In genomic region chr9:127113540-127113928, GRCh38 we compare ENCODE assay signal across 28 cellular contexts. TPM values are rescaled to one million over a fixed set of nuclear protein-coding genes. Genes with fewer than 3 reads are reported as not detected.
"Had no signal": no experiment of that assay in that cellular context is flagged by ENCODE, and none has a peak within 500 bp of the region (broad histone marks: within the 10 kb centered on the region; RNA-seq: fewer than 3 reads in every experiment).

No MANE protein-coding gene starts in this region.

- H2AFZ ChIP-seq: parathyroid adenoma had no signal

- H3K4me1 ChIP-seq: parathyroid adenoma had no signal

- H3K36me3 Mint-ChIP-seq: WTC11 had no signal

- H3K27ac Mint-ChIP-seq: activated CD4-positive, alpha-beta T cell treated with anti-CD3 and anti-CD28 coated beads, Interleukin-2, amount 10 ng/mL, durations not matched to agents 7 days and 5 days; activated CD8-positive, alpha-beta T cell treated with anti-CD3 and anti-CD28 coated beads for 36 hours; activated naive CD4-positive, alpha-beta T cell treated with anti-CD3 and anti-CD28 coated beads, Interleukin-2, amount 50 U/mL, for 24 hours; activated naive CD8-positive, alpha-beta T cell treated with anti-CD3 and anti-CD28 coated beads, Interleukin-2, amount 50 U/mL, for 24 hours; activated T-helper 17 cell treated with anti-CD3 and anti-CD28 coated beads, Interleukin-2, amount 50 U/mL, for 72 hours; memory B cell; naive thymus-derived CD8-positive, alpha-beta T cell had no signal

- H3K79me2 ChIP-seq: parathyroid adenoma had no signal

- H3K4me3 Mint-ChIP-seq: activated CD4-positive, alpha-beta T cell treated with anti-CD3 and anti-CD28 coated beads, Interleukin-2, amount 10 ng/mL, durations not matched to agents 7 days and 5 days; activated CD8-positive, alpha-beta T cell treated with anti-CD3 and anti-CD28 coated beads for 36 hours; activated naive CD4-positive, alpha-beta T cell treated with anti-CD3 and anti-CD28 coated beads, Interleukin-2, amount 50 U/mL, for 24 hours; activated naive CD8-positive, alpha-beta T cell treated with anti-CD3 and anti-CD28 coated beads, Interleukin-2, amount 50 U/mL, for 24 hours; activated T-cell treated with anti-CD3 and anti-CD28 coated beads, Interleukin-2, amount 50 U/mL, for 4 hours; activated T-helper 17 cell treated with anti-CD3 and anti-CD28 coated beads, Interleukin-2, amount 50 U/mL, for 72 hours; central memory CD8-positive, alpha-beta T cell; memory B cell; naive thymus-derived CD8-positive, alpha-beta T cell; neural crest cell; WTC11 had no signal

- H3K27me3 ChIP-seq: right atrium auricular region, suprapubic skin, tibial artery, upper lobe of right lung had no signal

- H3K9ac ChIP-seq: parathyroid adenoma had no signal

- ATAC-seq: activated CD8-positive, alpha-beta T cell treated with anti-CD3 and anti-CD28 coated beads for 36 hours; activated naive CD8-positive, alpha-beta T cell treated with anti-CD3 and anti-CD28 coated beads, Interleukin-2, amount 50 U/mL, for 24 hours; activated T-cell treated with anti-CD3 and anti-CD28 coated beads, Interleukin-2, amount 50 U/mL, for 4 hours; activated T-helper 17 cell treated with anti-CD3 and anti-CD28 coated beads, Interleukin-2, amount 50 U/mL, for 72 hours; naive thymus-derived CD8-positive, alpha-beta T cell; psoas muscle; stimulated activated naive CD8-positive, alpha-beta T cell treated with anti-CD3 and anti-CD28 coated beads, Interleukin-15, Interleukin-2, amounts not matched to agents 100 U/mL and 50 U/mL, for 24 hours; WTC11 had no signal

- H3K9me3 Mint-ChIP-seq: activated CD4-positive, alpha-beta T cell treated with anti-CD3 and anti-CD28 coated beads, Interleukin-2, amount 10 ng/mL, durations not matched to agents 7 days and 5 days; activated CD8-positive, alpha-beta T cell treated with anti-CD3 and anti-CD28 coated beads for 36 hours; activated naive CD4-positive, alpha-beta T cell treated with anti-CD3 and anti-CD28 coated beads, Interleukin-2, amount 50 U/mL, for 24 hours; activated naive CD8-positive, alpha-beta T cell treated with anti-CD3 and anti-CD28 coated beads, Interleukin-2, amount 50 U/mL, for 24 hours; activated T-cell treated with anti-CD3 and anti-CD28 coated beads, Interleukin-2, amount 50 U/mL, for 4 hours; activated T-helper 17 cell treated with anti-CD3 and anti-CD28 coated beads, Interleukin-2, amount 50 U/mL, for 72 hours; central memory CD8-positive, alpha-beta T cell; memory B cell; naive thymus-derived CD8-positive, alpha-beta T cell; neural crest cell; WTC11 had no signal

- H3K36me3 ChIP-seq: suprapubic skin, upper lobe of right lung had no signal

- H3K9me3 ChIP-seq: psoas muscle, right atrium auricular region, suprapubic skin, tibial artery, upper lobe of right lung had no signal

- H3K4me3 ChIP-seq: psoas muscle, right atrium auricular region, suprapubic skin, tibial artery, upper lobe of right lung had no signal

- H3K27ac ChIP-seq: parathyroid adenoma, tibial artery, upper lobe of right lung had no signal

- H3K27me3 Mint-ChIP-seq: activated naive CD4-positive, alpha-beta T cell treated with anti-CD3 and anti-CD28 coated beads, Interleukin-2, amount 50 U/mL, for 24 hours; activated naive CD8-positive, alpha-beta T cell treated with anti-CD3 and anti-CD28 coated beads, Interleukin-2, amount 50 U/mL, for 24 hours; activated T-helper 17 cell treated with anti-CD3 and anti-CD28 coated beads, Interleukin-2, amount 50 U/mL, for 72 hours; central memory CD8-positive, alpha-beta T cell; memory B cell had no signal

- DNase-seq: activated CD4-positive, alpha-beta T cell treated with anti-CD3 and anti-CD28 coated beads for 1 hour; activated CD4-positive, alpha-beta T cell treated with anti-CD3 and anti-CD28 coated beads, Interleukin-2, amount 10 ng/mL, durations not matched to agents 7 days and 5 days; activated CD8-positive, alpha-beta T cell treated with anti-CD3 and anti-CD28 coated beads for 36 hours; activated naive CD8-positive, alpha-beta T cell treated with anti-CD3 and anti-CD28 coated beads, Interleukin-2, amount 50 U/mL, for 24 hours; activated T-cell treated with anti-CD3 and anti-CD28 coated beads, Interleukin-2, amount 50 U/mL, for 4 hours; amygdala; effector memory CD4-positive, alpha-beta T cell; erythroblast; head of caudate nucleus; hippocampal formation; left cardiac atrium; midbrain; psoas muscle; stimulated activated CD4-positive, alpha-beta T cell treated with anti-CD3 and anti-CD28 coated beads, Interleukin-2, amount 100 ng/mL, for 48 hours; stimulated activated naive CD8-positive, alpha-beta T cell treated with anti-CD3 and anti-CD28 coated beads, Interleukin-15, Interleukin-2, amounts not matched to agents 100 U/mL and 50 U/mL, for 24 hours; T-helper 2 cell; tibial artery had no signal

RNA-seq across cellular contexts. Expression of gene ANGPTL2, which starts 8.9 kb away (rescaled TPM):
- total RNA-seq: activated CD4-positive, alpha-beta T cell treated with anti-CD3 and anti-CD28 coated beads, Interleukin-2, amount 10 ng/mL, durations not matched to agents 7 days and 5 days; activated CD8-positive, alpha-beta T cell treated with anti-CD3 and anti-CD28 coated beads for 36 hours; activated T-helper 17 cell treated with anti-CD3 and anti-CD28 coated beads, Interleukin-2, amount 50 U/mL, for 72 hours; naive thymus-derived CD8-positive, alpha-beta T cell had no signal
- polyA plus RNA-seq: naive thymus-derived CD8-positive, alpha-beta T cell had no signal
